In the genomic region with DNA sequence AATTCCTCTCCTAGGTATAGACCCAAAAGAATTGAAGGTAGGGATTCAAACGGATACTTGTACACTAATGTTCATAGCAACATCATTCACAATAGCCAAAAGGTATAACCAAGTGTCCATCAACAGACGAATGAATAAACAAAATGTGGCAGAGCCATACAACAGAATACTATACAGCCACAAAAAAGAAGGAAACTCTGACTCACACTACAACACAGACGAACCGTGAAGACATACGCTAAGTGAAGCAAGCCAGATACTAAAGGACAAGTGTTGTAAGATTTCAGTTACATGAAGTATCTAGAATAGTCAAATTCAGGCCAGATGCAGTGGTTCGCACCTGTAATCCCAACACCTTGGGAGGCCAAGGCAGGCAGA, we compare ENCODE assay signal across 18 cellular contexts. TPM values are rescaled to one million over a fixed set of nuclear protein-coding genes. Genes with fewer than 3 reads are reported as not detected.
DNase-seq lines count a peak whose midpoint lies in the region; ATAC-seq and TF ChIP-seq lines count a peak whose summit lies in the region.
"Had no signal": no experiment of that assay in that cellular context is flagged by ENCODE, and none has a peak within 500 bp of the region (broad histone marks: within the 10 kb centered on the region; RNA-seq: fewer than 3 reads in every experiment).

No MANE protein-coding gene starts in this region.

- WGBS in smooth muscle cell (ENCODE audit: low lambda C conversion rate): 83% methylated on average over 6 of the region's 6 CpGs
- WGBS in heart left ventricle, 4 donors: 97% methylated on average over 6 of the region's 6 CpGs

- H3K4me1 ChIP-seq in HCT116 (ENCODE audit: control insufficient read depth in 1 of 2, insufficient read depth in 2 of 2, low read length in 2 of 2) (peaks cover 0 to 8% of the 10 kb centered on the region in 2 experiments; a peak in 1 of 4 replicates), smooth muscle cell (ENCODE audit: low read depth) (no peaks in the 10 kb centered on the region), heart left ventricle (peaks cover 6 to 46% (median 20%) of the 10 kb centered on the region in 12 donors)

- H3K79me2 ChIP-seq in HCT116 (ENCODE audit: insufficient read depth, low read length) (peaks cover 18% of the 10 kb centered on the region), smooth muscle cell (ENCODE audit: low read depth) (peaks cover 12% of the 10 kb centered on the region)

- H3K27me3 Mint-ChIP-seq in endothelial cell (ENCODE audit: unreplicated experiment): peaks cover 2% of the 10 kb centered on the region
- H3K27me3 Mint-ChIP-seq: brain had no signal

- H3K27me3 ChIP-seq in HCT116 (ENCODE audit: insufficient read depth, low read length) (no peaks in the 10 kb centered on the region), smooth muscle cell (ENCODE audit: low read depth) (no peaks in the 10 kb centered on the region), heart left ventricle (no peaks in the 10 kb centered on the region)
- H3K27me3 ChIP-seq: testis had no signal

- intact Hi-C loops in HCT116 (cut with micrococcal nuclease) (no loop called here), heart left ventricle (cut with DNase I) (no loop called here)

- H3F3A ChIP-seq in smooth muscle cell (ENCODE audit: low read depth): no peaks in the 10 kb centered on the region

- TF ChIP-seq POLR2A in HCT116 (IDR thresholded peaks at IDR 0.05; ENCODE audit: borderline replicate concordance, extremely low read depth, insufficient read depth, insufficient read length) (no peak), heart left ventricle (IDR thresholded peaks at IDR 0.05) (no peak)

- no peak overlapping the region for H3K27ac ChIP-seq in HCT116 (ENCODE audit: low read depth, low read length)
- peak overlapping the region; percentile 13 for H3K27ac ChIP-seq in smooth muscle cell (ENCODE audit: low read depth)
- H3K27ac ChIP-seq in heart left ventricle: peak overlapping the region in 1 of 12 donors; percentile 80

- RAD21 ChIA-PET in HCT116 (lab: Charles Lee; ENCODE audit: low non-redundant PET in 1 of 2, low total read pairs in 2 of 2, uncharacterized antibody in 2 of 2, unreplicated experiment in 2 of 2): no interaction called here

- POLR2A ChIA-PET in HCT116 (lab: Charles Lee): no interaction called here

- no TSS peak for BruUV-seq in HCT116 (replicated peaks; lab: Mats Ljungman, UMichigan)

- ATAC-seq in HCT116 (no peak), HG02852 (IDR thresholded peaks at IDR 0.05; ENCODE audit: unreplicated experiment) (no peak), HG02938 (IDR thresholded peaks at IDR 0.05; ENCODE audit: unreplicated experiment) (no peak), heart left ventricle (no peak)

- H3K36me3 ChIP-seq in HCT116 (ENCODE audit: control insufficient read depth in 1 of 2, insufficient read depth in 2 of 2, low read length in 2 of 2): peaks cover 0 to 3% of the 10 kb centered on the region in 2 experiments; a peak in 2 of 4 replicates
- no peaks in the 10 kb centered on the region for H3K36me3 ChIP-seq in smooth muscle cell (ENCODE audit: low read depth)
- peaks cover 0 to 32% (median 13%) of the 10 kb centered on the region in 9 donors for H3K36me3 ChIP-seq in heart left ventricle

- no peak for TF ChIP-seq CTCF in HCT116 (IDR thresholded peaks at IDR 0.05 in 2 of 3, conservative IDR thresholded peaks at IDR 0.05 in 1 of 3; ENCODE audit: borderline replicate concordance in 1 of 3, insufficient read depth in 1 of 3, low read depth in 2 of 3, low read length in 2 of 3)
- no peak for TF ChIP-seq CTCF in endothelial cell (IDR thresholded peaks at IDR 0.05; ENCODE audit: unreplicated experiment)
- no peak for TF ChIP-seq CTCF in smooth muscle cell (IDR thresholded peaks at IDR 0.05; ENCODE audit: borderline replicate concordance, insufficient read depth, poor library complexity, severe bottlenecking)
- no peak for TF ChIP-seq CTCF in heart left ventricle (IDR thresholded peaks at IDR 0.05)

- no peak for TF ChIP-seq RAD21 in HCT116 (IDR thresholded peaks at IDR 0.05; ENCODE audit: low read depth)

- H3K4me3 ChIP-seq in HCT116 (replicated peaks in 1 of 2; ENCODE audit: low read depth in 1 of 2, low read length in 2 of 2) (no peak overlapping the region), smooth muscle cell (no peak overlapping the region), heart left ventricle (no peak overlapping the region)
- H3K4me3 ChIP-seq: lung, testis had no signal

- H3K4me3 Mint-ChIP-seq in endothelial cell (ENCODE audit: unreplicated experiment): no peak overlapping the region
- H3K4me3 Mint-ChIP-seq: brain, immature natural killer cell, natural killer cell had no signal

- no peaks in the 10 kb centered on the region for H3K9me3 Mint-ChIP-seq in endothelial cell (ENCODE audit: unreplicated experiment)
- H3K9me3 Mint-ChIP-seq: brain, immature natural killer cell, natural killer cell had no signal

- H3K9ac ChIP-seq in HCT116 (ENCODE audit: low read length) (no peak overlapping the region), smooth muscle cell (ENCODE audit: low read depth) (no peak overlapping the region)

- H3K4me1 Mint-ChIP-seq in endothelial cell (ENCODE audit: unreplicated experiment): peaks cover 30% of the 10 kb centered on the region
- H3K4me1 Mint-ChIP-seq: immature natural killer cell, natural killer cell had no signal

- H4K20me1 ChIP-seq in HCT116 (ENCODE audit: insufficient read depth): no peaks in the 10 kb centered on the region
- peaks cover 47% of the 10 kb centered on the region for H4K20me1 ChIP-seq in smooth muscle cell (ENCODE audit: low read depth)

- H2AFZ ChIP-seq in HCT116 (ENCODE audit: low read depth, low read length, poor library complexity, severe bottlenecking): no peak overlapping the region
- no peak overlapping the region for H2AFZ ChIP-seq in smooth muscle cell (ENCODE audit: low read depth)

- H3K9me2 ChIP-seq in HCT116 (ENCODE audit: insufficient read depth): no peaks in the 10 kb centered on the region

- DNase-seq in HCT116 (ENCODE audit: low read depth, low spot score) (no peak), RKO (ENCODE audit: low spot score) (peak; percentile 30), endothelial cell (ENCODE audit: low spot score) (no peak), smooth muscle cell (lab: John Stamatoyannopoulos, UW; ENCODE audit: unreplicated experiment) (no peak), heart left ventricle (no peak)
- DNase-seq in stimulated activated CD4-positive, alpha-beta T cell treated with anti-CD3 and anti-CD28 coated beads, Interleukin-1b, Interleukin-23, amount 100 ng/mL, for 48 hours: no peak
- DNase-seq: activated CD4-positive, alpha-beta T cell treated with anti-CD3 and anti-CD28 coated beads, Interleukin-2, amount 50 U/mL, for 4 hours; activated naive CD4-positive, alpha-beta T cell treated with anti-CD3 and anti-CD28 coated beads, Interleukin-2, amount 50 U/mL, for 16 hours; immature natural killer cell; Kasumi-1; natural killer cell; NCI-H1694; RPMI8226; testis had no signal

- H3K9me3 ChIP-seq in HCT116 (ENCODE audit: control insufficient read depth in 1 of 2, insufficient read depth in 1 of 2, low read depth in 1 of 2, low read length in 2 of 2) (no peaks in the 10 kb centered on the region), smooth muscle cell (replicated peaks; ENCODE audit: low read depth) (no peaks in the 10 kb centered on the region), heart left ventricle (no peaks in the 10 kb centered on the region)
- H3K9me3 ChIP-seq: testis had no signal

- peaks cover 26% of the 10 kb centered on the region for H3K36me3 Mint-ChIP-seq in endothelial cell (ENCODE audit: low read depth, unreplicated experiment)
- H3K36me3 Mint-ChIP-seq: natural killer cell had no signal

- H3K4me2 ChIP-seq in HCT116 (ENCODE audit: low read length) (peak overlapping the region; percentile 15; the same call in 1 of the 2 replicates), smooth muscle cell (no peak overlapping the region)

- CTCF ChIA-PET in HCT116 (lab: Charles Lee): no interaction called here

- H3K27ac Mint-ChIP-seq in endothelial cell (ENCODE audit: unreplicated experiment): peak overlapping the region; percentile 82
- H3K27ac Mint-ChIP-seq: brain, immature natural killer cell, natural killer cell had no signal

TF ChIP-seq in HCT116, 20 proteins besides CTCF, POLR2A, EP300 and RAD21:
- TF ChIP-seq MAX (IDR thresholded peaks at IDR 0.05): 0 out of 2 replicates have a peak, but pooled peaks have one; percentile 0
- TF ChIP-seq TCF7L2 (IDR thresholded peaks at IDR 0.05; ENCODE audit: borderline replicate concordance, extremely low read depth, insufficient read depth, insufficient read length): no peak
- no peak for TF ChIP-seq ELF1 (IDR thresholded peaks at IDR 0.05; ENCODE audit: borderline replicate concordance, low read depth)

RNA-seq across cellular contexts. Expression of gene CAMKK2, which starts 19.2 kb away (rescaled TPM):
- 33.8 TPM for total RNA-seq in HCT116 (2021; ENCODE audit: unreplicated experiment)
- 18.5 and 23.1 TPM in 2 replicates for polyA plus RNA-seq in HCT116 (2012)
- 44.5 TPM for total RNA-seq in endothelial cell (ENCODE audit: unreplicated experiment)
- 13.3 and 16.4 TPM in 2 replicates for total RNA-seq in smooth muscle cell
- polyA plus RNA-seq in smooth muscle cell: 19.9 and 23.4 TPM in 2 replicates
- 10 to 100 TPM; 12.5 to 28.2 (median 16.0) TPM for total RNA-seq in heart left ventricle
- polyA plus RNA-seq in heart left ventricle: 10 to 100 TPM in 1 of 2 donors, 1 to 10 TPM in 1; 7.4 to 19.5 TPM
